ENCODE assay signal across 8 cellular contexts in the genomic region with DNA sequence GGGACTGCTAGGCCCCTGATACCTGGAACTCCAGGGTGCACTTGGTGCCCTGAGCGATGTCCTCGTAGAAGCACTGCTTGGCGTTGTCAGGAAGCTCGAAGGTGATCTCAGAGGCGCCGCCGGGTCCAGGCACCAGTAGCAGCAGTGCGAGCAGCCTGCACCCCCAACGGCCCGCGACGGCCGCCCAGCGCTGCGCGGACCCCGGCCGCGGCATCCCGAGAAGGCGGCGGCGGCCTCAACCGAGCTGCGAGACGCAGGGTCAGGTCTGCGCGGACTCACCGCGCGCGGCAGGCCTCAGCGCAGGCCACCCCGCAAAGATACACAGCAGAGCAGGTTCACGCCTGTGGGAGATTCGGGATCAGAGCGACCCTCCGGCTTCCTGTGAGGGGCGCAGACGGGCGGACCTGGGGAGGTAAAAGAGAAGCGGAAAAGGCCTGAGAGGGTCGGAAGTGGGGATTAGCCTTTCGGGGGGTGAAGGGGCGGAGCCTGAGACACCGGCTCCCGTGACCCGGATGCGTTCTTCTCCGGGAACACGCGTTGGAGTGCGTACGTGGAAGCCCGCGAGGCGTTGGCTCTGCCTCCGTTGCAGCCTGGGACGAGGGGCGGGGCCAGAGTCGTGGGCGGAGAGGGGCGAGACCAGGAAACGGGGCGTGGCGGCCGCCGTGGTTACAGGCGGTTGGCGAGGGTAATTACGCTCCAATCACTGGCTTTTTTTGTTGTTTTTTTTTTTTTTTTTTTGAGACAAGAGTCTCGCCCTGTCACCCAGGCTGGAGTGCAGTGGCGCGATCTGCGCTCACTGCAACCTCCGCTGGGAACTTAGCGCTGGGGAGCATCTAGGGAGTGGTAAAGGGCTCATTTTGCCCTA. TPM values are rescaled to one million over a fixed set of nuclear protein-coding genes. Genes with fewer than 3 reads are reported as not detected.
A peak's percentile ranks its signal among the peaks of the same experiment; 100 is the strongest.
DNase-seq lines count a peak whose midpoint lies in the region; TF ChIP-seq lines count a peak whose summit lies in the region.

A gene (minus strand): TSS at position 458 of the 865 bp plus-strand sequence. CDS start 244 bp downstream, at position 214.

- TF ChIP-seq CTCF in HFFc6 (IDR thresholded peaks at IDR 0.05) (no peak), NB4 (IDR thresholded peaks at IDR 0.05; ENCODE audit: low read depth, low read length) (no peak)

- H3K4me1 Mint-ChIP-seq in HFFc6 (ENCODE audit: low read depth): peaks cover 17% of the 10 kb centered on the region; the same call in 1 of the 2 replicates
- H3K4me1 Mint-ChIP-seq in activated naive CD4-positive, alpha-beta T cell treated with anti-CD3 and anti-CD28 coated beads, Interleukin-2, amount 10 ng/mL, durations not matched to agents 7 days and 5 days: peaks cover 26% of the 10 kb centered on the region

- peak within 1 kb of the TSS; percentile 48 for H3K27ac ChIP-seq in SK-N-MC

- no peak within 1 kb of the TSS for H3K27ac Mint-ChIP-seq in HFFc6
- H3K27ac Mint-ChIP-seq in activated naive CD4-positive, alpha-beta T cell treated with anti-CD3 and anti-CD28 coated beads, Interleukin-2, amount 10 ng/mL, durations not matched to agents 7 days and 5 days: no peak within 1 kb of the TSS

- CTCF ChIA-PET in activated naive CD4-positive, alpha-beta T cell treated with anti-CD3 and anti-CD28 coated beads, Interleukin-2, amount 10 ng/mL, durations not matched to agents 7 days and 5 days (lab: Charles Lee): interaction anchor here (1.0 to 2.2 kb wide), 5 partner anchors 8 to 80 kb away, joined by 3 to 7 read pairs (median 5); no protein-coding TSS in a partner anchor

- H3K4me3 ChIP-seq in NB4 (ENCODE audit: low read depth, low read length) (peak within 1 kb of the TSS; percentile 91), SK-N-MC (peak within 1 kb of the TSS; percentile 84)

- TF ChIP-seq POLR2A in NB4 (IDR thresholded peaks at IDR 0.05; ENCODE audit: extremely low read depth, insufficient read length): peak; percentile 41

- H3K36me3 ChIP-seq in SK-N-MC (ENCODE audit: insufficient read depth, low read length): peaks cover 3% of the 10 kb centered on the region

- H3K4me3 Mint-ChIP-seq in HFFc6: no peak within 1 kb of the TSS
- no peak within 1 kb of the TSS for H3K4me3 Mint-ChIP-seq in activated naive CD4-positive, alpha-beta T cell treated with anti-CD3 and anti-CD28 coated beads, Interleukin-2, amount 10 ng/mL, durations not matched to agents 7 days and 5 days

- no peaks in the 10 kb centered on the region for H3K9me3 ChIP-seq in SK-N-MC (ENCODE audit: low read depth, low read length)

- H3K36me3 Mint-ChIP-seq in HFFc6 (ENCODE audit: low read depth): peaks cover 12% of the 10 kb centered on the region
- peaks cover 13% of the 10 kb centered on the region for H3K36me3 Mint-ChIP-seq in activated naive CD4-positive, alpha-beta T cell treated with anti-CD3 and anti-CD28 coated beads, Interleukin-2, amount 10 ng/mL, durations not matched to agents 7 days and 5 days

- H3K9ac ChIP-seq in SK-N-MC (ENCODE audit: insufficient read length): peak within 1 kb of the TSS; percentile 87

- no peaks in the 10 kb centered on the region for H3K9me3 Mint-ChIP-seq in HFFc6
- no peaks in the 10 kb centered on the region for H3K9me3 Mint-ChIP-seq in activated naive CD4-positive, alpha-beta T cell treated with anti-CD3 and anti-CD28 coated beads, Interleukin-2, amount 10 ng/mL, durations not matched to agents 7 days and 5 days

- peak; percentile 88 for DNase-seq in GM04503 (ENCODE audit: low read depth)
- peak; percentile 98 for DNase-seq in HFFc6
- DNase-seq in NB4 (ENCODE audit: low read depth): peak; percentile 98
- DNase-seq in SK-N-MC (ENCODE audit: low read depth, low spot score): peak; percentile 78
- DNase-seq in activated naive CD4-positive, alpha-beta T cell treated with anti-CD3 and anti-CD28 coated beads, Interleukin-2, amount 10 ng/mL, durations not matched to agents 7 days and 5 days: peak; percentile 100
- DNase-seq in germinal center (ENCODE audit: low spot score): peak; percentile 95
- peak; percentile 95 for DNase-seq in non-pigmented ciliary epithelial cell (ENCODE audit: low read depth)
- peak; percentile 98 for DNase-seq in superior temporal gyrus (ENCODE audit: extremely low spot score)

- H3K27me3 Mint-ChIP-seq in HFFc6 (ENCODE audit: insufficient read depth): no peaks in the 10 kb centered on the region
- H3K27me3 Mint-ChIP-seq in activated naive CD4-positive, alpha-beta T cell treated with anti-CD3 and anti-CD28 coated beads, Interleukin-2, amount 10 ng/mL, durations not matched to agents 7 days and 5 days: no peaks in the 10 kb centered on the region

RNA-seq across cellular contexts. Expression of the gene that starts here (rescaled TPM):
- total RNA-seq in HFFc6 (2021; fragmentation: NEBNext Ultra II Directional; extraction: Animal tissue kit (Norgen Biotek cat#: 25700)): 100 to 1,000 TPM; 162 to 194 (median 175) TPM

Comparison
In these comparisons a context has a peak if more than half of its experiments do, and no peak if none do; other contexts are left out.
1. Peak in every context shown above with its lines: DNase-seq, H3K4me3 ChIP-seq and H3K27ac ChIP-seq.